Comparison of ENCODE assay signal across 22 cellular contexts in genomic region chr6:79911992-79912391, GRCh38. TPM values are rescaled to one million over a fixed set of nuclear protein-coding genes. Genes with fewer than 3 reads are reported as not detected.
DNase-seq lines count a peak whose midpoint lies in the region; ATAC-seq lines count a peak whose summit lies in the region.
"Had no signal": no experiment of that assay in that cellular context is flagged by ENCODE, and none has a peak within 500 bp of the region (broad histone marks: within the 10 kb centered on the region; RNA-seq: fewer than 3 reads in every experiment).

No MANE protein-coding gene starts in this region.

- DNase-seq in NCI-H2171 treated with DMSO at 0.1 percent for 48 hours (lab: John Stamatoyannopoulos, UW) (peak; percentile 24), NCI-H2171 (lab: John Stamatoyannopoulos, UW) (no peak), NCI-H1417 (lab: John Stamatoyannopoulos, UW) (peak in 2 of 3 experiments; percentile 25 to 72), NCI-H69 (lab: John Stamatoyannopoulos, UW) (peak; percentile 9), NCI-H82 treated with DMSO at 0.1 percent for 48 hours (lab: John Stamatoyannopoulos, UW; ENCODE audit: unreplicated experiment) (no peak), pons (ENCODE audit: low spot score) (no peak)
- DNase-seq: 8988T; ACHN; AML-193; BE2C; CD4-positive, alpha-beta T cell; CD8-positive, alpha-beta memory T cell; DMS 273 treated with DMSO at 0.1 percent for 48 hours; DMS79; EL; GDM1; GM23248; H7; HCEC 1CT had no signal

- peak; percentile 68 for ATAC-seq in esophagus mucosa
- ATAC-seq: A549, GM12878 had no signal

RNA-seq across cellular contexts. Expression of gene ELOVL4, which starts 35.4 kb away (rescaled TPM):
- total RNA-seq in esophagus mucosa: 6.8 TPM

Comparison
In these comparisons a context has a peak if more than half of its experiments do, and no peak if none do; other contexts are left out.
1. DNase-seq: peak in NCI-H2171 treated with DMSO at 0.1 percent for 48 hours (single experiment), NCI-H1417 (2 of 3) and NCI-H69 (single experiment); none in NCI-H2171 (single experiment), NCI-H82 treated with DMSO at 0.1 percent for 48 hours (single experiment) and pons (single experiment).